In genomic region chr3:126982522-126983175, GRCh38 we compare ENCODE assay signal across 8 cellular contexts. TPM values are rescaled to one million over a fixed set of nuclear protein-coding genes. Genes with fewer than 3 reads are reported as not detected.
DNase-seq lines count a peak whose midpoint lies in the region; ATAC-seq and TF ChIP-seq lines count a peak whose summit lies in the region.

Gene PLXNA1, plus strand, starts transcription at chr3:126983115. Its CDS starts 5,479 bp downstream, at chr3:126988594.

- H2AFZ ChIP-seq in MM.1S (ENCODE audit: low read length) (peak within 1 kb of the TSS; percentile 93), SU-DHL-6 (ENCODE audit: low read depth, low read length, severe bottlenecking) (peak within 1 kb of the TSS; percentile 67)

- H3K79me2 ChIP-seq in MM.1S (ENCODE audit: low read length) (peaks cover 28% of the 10 kb centered on the region), SU-DHL-6 (ENCODE audit: insufficient read depth, low read length) (no peaks in the 10 kb centered on the region)

- H3K4me3 ChIP-seq in MM.1S (ENCODE audit: low read length) (peak within 1 kb of the TSS; percentile 64), SU-DHL-6 (ENCODE audit: insufficient read depth, low read length, poor library complexity, severe bottlenecking) (peak within 1 kb of the TSS; percentile 56), heart left ventricle (peak within 1 kb of the TSS; percentile 60 to 91 (median 78)), upper lobe of right lung (peak within 1 kb of the TSS; percentile 77)

- peaks cover 14% of the 10 kb centered on the region for H3K4me1 Mint-ChIP-seq in activated naive CD8-positive, alpha-beta T cell treated with anti-CD3 and anti-CD28 coated beads, Interleukin-2, amount 10 ng/mL, durations not matched to agents 7 days and 5 days
- H3K4me1 Mint-ChIP-seq in progenitor cell of endocrine pancreas (ENCODE audit: low read depth): peaks cover 15% of the 10 kb centered on the region

- H4K20me1 ChIP-seq in MM.1S (ENCODE audit: insufficient read depth, low read length) (no peaks in the 10 kb centered on the region), SU-DHL-6 (ENCODE audit: low read depth, low read length) (no peaks in the 10 kb centered on the region)

- no peaks in the 10 kb centered on the region for H3K9me3 Mint-ChIP-seq in activated naive CD8-positive, alpha-beta T cell treated with anti-CD3 and anti-CD28 coated beads, Interleukin-2, amount 10 ng/mL, durations not matched to agents 7 days and 5 days
- no peaks in the 10 kb centered on the region for H3K9me3 Mint-ChIP-seq in progenitor cell of endocrine pancreas (ENCODE audit: low read depth)

- peak; percentile 83 for ATAC-seq in activated naive CD8-positive, alpha-beta T cell treated with anti-CD3 and anti-CD28 coated beads, Interleukin-2, amount 10 ng/mL, durations not matched to agents 7 days and 5 days (ENCODE audit: low read depth)
- ATAC-seq in heart left ventricle (peak; percentile 47 to 85 (median 78)), upper lobe of right lung (peak; percentile 93)

- H3K4me3 Mint-ChIP-seq in activated naive CD8-positive, alpha-beta T cell treated with anti-CD3 and anti-CD28 coated beads, Interleukin-2, amount 10 ng/mL, durations not matched to agents 7 days and 5 days: peak within 1 kb of the TSS; percentile 81
- H3K4me3 Mint-ChIP-seq in progenitor cell of endocrine pancreas (ENCODE audit: low read depth): peak within 1 kb of the TSS; percentile 70

- H3K27me3 ChIP-seq in MM.1S (replicated peaks; ENCODE audit: insufficient read depth, low read length): no peaks in the 10 kb centered on the region
- H3K27me3 ChIP-seq in SU-DHL-6 (ENCODE audit: low read length): no peaks in the 10 kb centered on the region
- H3K27me3 ChIP-seq in heart left ventricle: peaks cover 0 to 4% (median 0%) of the 10 kb centered on the region in 9 donors
- no peaks in the 10 kb centered on the region for H3K27me3 ChIP-seq in upper lobe of right lung

- DNase-seq in HCEC 1CT (peak; percentile 77), MM.1S (peak; percentile 86), heart left ventricle (peak; percentile 76 to 91 (median 77)), progenitor cell of endocrine pancreas (ENCODE audit: low spot score, unreplicated experiment) (peak; percentile 69), upper lobe of right lung (peak; percentile 92)
- peak; percentile 93 for DNase-seq in activated naive CD8-positive, alpha-beta T cell treated with anti-CD3 and anti-CD28 coated beads, Interleukin-2, amount 10 ng/mL, durations not matched to agents 7 days and 5 days

- H3K27ac Mint-ChIP-seq in activated naive CD8-positive, alpha-beta T cell treated with anti-CD3 and anti-CD28 coated beads, Interleukin-2, amount 10 ng/mL, durations not matched to agents 7 days and 5 days: peak within 1 kb of the TSS; percentile 60
- peak within 1 kb of the TSS; percentile 67 for H3K27ac Mint-ChIP-seq in progenitor cell of endocrine pancreas

- 1 to 3% (median 1%) methylated on average over 31 to 88 of the region's 88 CpGs for WGBS in heart left ventricle, 4 donors

- no peaks in the 10 kb centered on the region for H3K9me2 ChIP-seq in MM.1S (replicated peaks; ENCODE audit: insufficient read depth, low read length)
- no peaks in the 10 kb centered on the region for H3K9me2 ChIP-seq in SU-DHL-6 (replicated peaks; ENCODE audit: insufficient read depth, low read length)

- H3K4me2 ChIP-seq in MM.1S (ENCODE audit: low read depth, low read length): peak within 1 kb of the TSS; percentile 85
- peak within 1 kb of the TSS; percentile 74 for H3K4me2 ChIP-seq in SU-DHL-6 (ENCODE audit: low read depth, low read length, poor library complexity, severe bottlenecking)

- H3K9ac ChIP-seq in MM.1S (ENCODE audit: low read length) (peak within 1 kb of the TSS; percentile 87), SU-DHL-6 (ENCODE audit: low read length) (peak within 1 kb of the TSS; percentile 62)

- TF ChIP-seq POLR2A in GM10847 (IDR thresholded peaks at IDR 0.05; ENCODE audit: extremely low read depth, insufficient read length): peak; percentile 19
- TF ChIP-seq POLR2A in heart left ventricle (IDR thresholded peaks at IDR 0.05): peak in 1 of 2 donors; percentile 35

- peaks cover 11% of the 10 kb centered on the region for H3K27me3 Mint-ChIP-seq in activated naive CD8-positive, alpha-beta T cell treated with anti-CD3 and anti-CD28 coated beads, Interleukin-2, amount 10 ng/mL, durations not matched to agents 7 days and 5 days
- peaks cover 23% of the 10 kb centered on the region for H3K27me3 Mint-ChIP-seq in progenitor cell of endocrine pancreas

- POLR2A ChIA-PET in activated naive CD8-positive, alpha-beta T cell treated with anti-CD3 and anti-CD28 coated beads, Interleukin-2, amount 10 ng/mL, durations not matched to agents 7 days and 5 days (lab: Charles Lee): interaction anchor here (0.5 kb wide), 1 partner anchor 63 kb away, joined by 5 read pairs; no protein-coding TSS in a partner anchor

- H3K27ac ChIP-seq in MM.1S (ENCODE audit: low read length) (peak within 1 kb of the TSS; percentile 69; the same call in 1 of the 2 replicates), SU-DHL-6 (ENCODE audit: low read depth, low read length) (peak within 1 kb of the TSS; percentile 51), heart left ventricle (peak within 1 kb of the TSS in 11 of 12 donors; percentile 60 to 93 (median 74)), upper lobe of right lung (peak within 1 kb of the TSS; percentile 81)

- H3K36me3 ChIP-seq in MM.1S (replicated peaks; ENCODE audit: insufficient read depth, low read length) (no peaks in the 10 kb centered on the region), SU-DHL-6 (ENCODE audit: low read length) (no peaks in the 10 kb centered on the region), heart left ventricle (no peaks in the 10 kb centered on the region), upper lobe of right lung (no peaks in the 10 kb centered on the region)

- intact Hi-C loops in heart left ventricle (cut with DNase I): loop anchor here (1.0 to 10.0 kb wide), 15 partner anchors 152 to 565 kb away; no protein-coding TSS in a partner anchor
- intact Hi-C loops in upper lobe of right lung (cut with DNase I): loop anchor here (10.0 kb wide), 1 partner anchor 228 kb away; no protein-coding TSS in a partner anchor

- H3K9me3 ChIP-seq in MM.1S (replicated peaks; ENCODE audit: insufficient read depth, low read length) (no peaks in the 10 kb centered on the region), SU-DHL-6 (ENCODE audit: insufficient read depth, low read length) (no peaks in the 10 kb centered on the region), heart left ventricle (no peaks in the 10 kb centered on the region), upper lobe of right lung (no peaks in the 10 kb centered on the region)

- H3K4me1 ChIP-seq in MM.1S (ENCODE audit: low read length) (no peaks in the 10 kb centered on the region; the same call in 1 of the 2 replicates), heart left ventricle (peaks cover 0 to 50% (median 25%) of the 10 kb centered on the region in 12 donors), upper lobe of right lung (peaks cover 7% of the 10 kb centered on the region)

- H3K36me3 Mint-ChIP-seq in activated naive CD8-positive, alpha-beta T cell treated with anti-CD3 and anti-CD28 coated beads, Interleukin-2, amount 10 ng/mL, durations not matched to agents 7 days and 5 days: no peaks in the 10 kb centered on the region
- no peaks in the 10 kb centered on the region for H3K36me3 Mint-ChIP-seq in progenitor cell of endocrine pancreas (ENCODE audit: insufficient read depth)

- TF ChIP-seq CTCF in MM.1S (IDR thresholded peaks at IDR 0.05; ENCODE audit: low read length): peak; percentile 91
- TF ChIP-seq CTCF in SU-DHL-6 (IDR thresholded peaks at IDR 0.05; ENCODE audit: insufficient read depth, low read length, poor library complexity, severe bottlenecking): peak; percentile 87
- peak; percentile 81 to 93 (median 88) for TF ChIP-seq CTCF in heart left ventricle (IDR thresholded peaks at IDR 0.05)
- peak; percentile 89 for TF ChIP-seq CTCF in progenitor cell of endocrine pancreas (IDR thresholded peaks at IDR 0.05; ENCODE audit: unreplicated experiment)
- peak; percentile 96 for TF ChIP-seq CTCF in upper lobe of right lung (IDR thresholded peaks at IDR 0.05)

- H3F3A ChIP-seq in MM.1S (ENCODE audit: insufficient read depth, low read length) (no peaks in the 10 kb centered on the region), SU-DHL-6 (ENCODE audit: insufficient read depth) (no peaks in the 10 kb centered on the region)

RNA-seq across cellular contexts. Expression of gene PLXNA1, which starts in this region (rescaled TPM):
- 1 to 10 TPM; 5.7 to 5.8 TPM for total RNA-seq in activated naive CD8-positive, alpha-beta T cell treated with anti-CD3 and anti-CD28 coated beads, Interleukin-2, amount 10 ng/mL, durations not matched to agents 7 days and 5 days
- 10 to 100 TPM; 19.5 to 38.8 (median 29.6) TPM for total RNA-seq in heart left ventricle
- 10 to 100 TPM; 14.6 to 30.4 TPM for polyA plus RNA-seq in heart left ventricle
- 104 and 107 TPM in 2 replicates for total RNA-seq in progenitor cell of endocrine pancreas
- 53.5 TPM for total RNA-seq in upper lobe of right lung

Comparison
In these comparisons a context has a peak if more than half of its experiments do, and no peak if none do; other contexts are left out.
1. Peak in every context shown above with its lines: DNase-seq, ATAC-seq, H3K4me3 ChIP-seq and H3K27ac ChIP-seq.